1 cellular context compared by ENCODE assay signal in the genomic region with DNA sequence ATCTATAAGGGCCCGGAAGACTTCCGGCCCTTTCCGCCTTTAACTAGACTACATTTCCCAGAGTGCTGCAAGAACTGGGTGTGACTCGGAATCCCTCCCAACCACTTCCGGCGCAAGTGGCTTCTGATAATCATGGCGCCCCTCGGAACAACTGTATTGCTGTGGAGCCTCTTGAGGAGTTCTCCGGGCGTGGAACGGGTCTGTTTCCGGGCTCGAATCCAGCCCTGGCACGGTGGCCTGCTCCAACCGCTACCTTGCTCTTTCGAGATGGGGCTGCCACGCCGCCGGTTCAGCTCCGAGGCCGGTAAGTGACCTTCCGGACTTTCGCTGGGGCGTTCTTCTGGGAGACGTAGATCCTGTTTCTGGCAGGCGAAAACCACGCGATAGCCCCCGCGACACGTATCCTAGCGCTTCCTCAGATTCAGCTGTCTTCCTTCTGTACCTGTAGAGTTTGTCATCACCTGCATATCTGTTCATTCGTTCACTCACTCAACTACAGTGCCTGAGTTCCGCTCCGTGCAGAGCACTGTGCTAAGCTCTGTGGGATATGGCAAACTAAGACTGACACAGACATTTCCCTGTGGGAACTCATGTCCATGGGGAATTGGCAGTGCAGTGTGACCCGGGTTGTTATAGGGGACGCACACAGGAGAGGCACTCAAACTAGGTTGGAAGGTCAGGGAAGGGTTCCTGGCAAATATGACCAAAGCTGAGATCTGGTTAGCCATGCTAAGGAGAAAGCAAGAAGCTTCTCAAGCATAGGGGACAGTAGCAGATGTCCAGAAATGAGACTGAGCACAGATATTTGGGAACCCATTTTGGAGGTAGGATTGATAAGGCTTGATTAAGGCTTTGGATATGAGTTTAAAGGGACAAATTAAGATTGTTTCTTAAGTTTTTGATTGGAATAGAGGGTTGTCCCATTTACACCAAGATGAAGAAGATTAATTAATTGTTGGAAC.
TF ChIP-seq lines count a peak whose summit lies in the region.

MRPS22 (plus strand) TSS at position 126 of the 962 bp plus-strand sequence; CDS start at position 133, 7 bp downstream.

TF ChIP-seq in HepG2, 621 proteins besides CTCF, POLR2A, EP300 and RAD21 (continued from another document and continues in another):
- TF ChIP-seq ARID4A (CRISPR knock-in tag; IDR thresholded peaks at IDR 0.05; ENCODE audit: borderline replicate concordance) (peak; percentile 66; the same call in 1 of the 2 replicates), TOE1 (CRISPR knock-in tag; IDR thresholded peaks at IDR 0.05) (no peak), HMGA1 (CRISPR knock-in tag; conservative IDR thresholded peaks at IDR 0.05) (no peak), CHD4 (IDR thresholded peaks at IDR 0.05; ENCODE audit: borderline replicate concordance, low read length) (no peak), MXI1 (IDR thresholded peaks at IDR 0.05; ENCODE audit: borderline replicate concordance, low read depth, low read length) (no peak), ZBTB21 (CRISPR knock-in tag; IDR thresholded peaks at IDR 0.05) (no peak), GZF1 (CRISPR knock-in tag; IDR thresholded peaks at IDR 0.05) (no peak), MTERF4 (CRISPR knock-in tag; IDR thresholded peaks at IDR 0.05) (no peak), ATF1 (CRISPR knock-in tag; IDR thresholded peaks at IDR 0.05) (peak; percentile 79), ZNF562 (CRISPR knock-in tag; IDR thresholded peaks at IDR 0.05; ENCODE audit: borderline replicate concordance) (no peak), PATZ1 (CRISPR knock-in tag; IDR thresholded peaks at IDR 0.05) (0 out of 2 replicates have a peak, but pooled peaks have one; percentile 8), ZNF263 (CRISPR knock-in tag; IDR thresholded peaks at IDR 0.05) (peak; percentile 59; the same call in 1 of the 2 replicates), KDM6A (CRISPR knock-in tag; IDR thresholded peaks at IDR 0.05; ENCODE audit: low read depth) (peak; percentile 29; the same call in 1 of the 2 replicates), ZNF878 (CRISPR knock-in tag; IDR thresholded peaks at IDR 0.05) (no peak), ISX (CRISPR knock-in tag; conservative IDR thresholded peaks at IDR 0.05) (0 out of 2 replicates have a peak, but pooled peaks have one; percentile 37), RNF2 (conservative IDR thresholded peaks at IDR 0.05; ENCODE audit: low read depth) (no peak), ZNF674 (CRISPR knock-in tag; IDR thresholded peaks at IDR 0.05; ENCODE audit: low read depth) (no peak), MAZ (IDR thresholded peaks at IDR 0.05; ENCODE audit: borderline replicate concordance, low read depth, low read length) (no peak), MAZ (CRISPR knock-in tag; IDR thresholded peaks at IDR 0.05; ENCODE audit: low read depth) (0 out of 2 replicates have a peak, but pooled peaks have one; percentile 35), LCORL (IDR thresholded peaks at IDR 0.05) (no peak; the same call in 1 of the 2 replicates), LCORL (CRISPR knock-in tag; IDR thresholded peaks at IDR 0.05) (no peak), POGZ (CRISPR knock-in tag; IDR thresholded peaks at IDR 0.05) (peak; percentile 85; the same call in 1 of the 2 replicates), ZNF484 (CRISPR knock-in tag; IDR thresholded peaks at IDR 0.05; ENCODE audit: borderline replicate concordance, low read depth) (no peak), ZBTB26 (CRISPR knock-in tag; IDR thresholded peaks at IDR 0.05; ENCODE audit: borderline replicate concordance) (0 out of 2 replicates have a peak, but pooled peaks have one; percentile 28), ZNF317 (CRISPR knock-in tag; IDR thresholded peaks at IDR 0.05) (peak; percentile 80), THAP8 (CRISPR knock-in tag; IDR thresholded peaks at IDR 0.05; ENCODE audit: borderline replicate concordance) (no peak), NFRKB (IDR thresholded peaks at IDR 0.05) (no peak; the same call in 1 of the 2 replicates), REST (IDR thresholded peaks at IDR 0.05; ENCODE audit: borderline replicate concordance in 1 of 2, low read depth in 1 of 2, low read length in 2 of 2) (no peak), ZNF430 (CRISPR knock-in tag; IDR thresholded peaks at IDR 0.05) (no peak), ZBTB42 (CRISPR knock-in tag; IDR thresholded peaks at IDR 0.05) (no peak), MYNN (CRISPR knock-in tag; IDR thresholded peaks at IDR 0.05; ENCODE audit: low read depth) (no peak), NR2F1 (CRISPR knock-in tag; IDR thresholded peaks at IDR 0.05) (peak in 1 of 2 experiments; percentile 59; a peak in 3 of 4 replicates), ELF1 (CRISPR knock-in tag; IDR thresholded peaks at IDR 0.05) (peak; percentile 90), ZNF619 (CRISPR knock-in tag; IDR thresholded peaks at IDR 0.05) (no peak; the same call in 1 of the 2 replicates), ZBTB8A (CRISPR knock-in tag; IDR thresholded peaks at IDR 0.05; ENCODE audit: borderline replicate concordance, low read depth) (no peak), NFKB2 (CRISPR knock-in tag; IDR thresholded peaks at IDR 0.05; ENCODE audit: borderline replicate concordance) (no peak), SMC3 (IDR thresholded peaks at IDR 0.05; ENCODE audit: low read length) (no peak), ZNF292 (CRISPR knock-in tag; IDR thresholded peaks at IDR 0.05; ENCODE audit: borderline replicate concordance, low read depth) (no peak), FOXK2 (IDR thresholded peaks at IDR 0.05) (no peak)
- TF ChIP-seq, protein P1, sequence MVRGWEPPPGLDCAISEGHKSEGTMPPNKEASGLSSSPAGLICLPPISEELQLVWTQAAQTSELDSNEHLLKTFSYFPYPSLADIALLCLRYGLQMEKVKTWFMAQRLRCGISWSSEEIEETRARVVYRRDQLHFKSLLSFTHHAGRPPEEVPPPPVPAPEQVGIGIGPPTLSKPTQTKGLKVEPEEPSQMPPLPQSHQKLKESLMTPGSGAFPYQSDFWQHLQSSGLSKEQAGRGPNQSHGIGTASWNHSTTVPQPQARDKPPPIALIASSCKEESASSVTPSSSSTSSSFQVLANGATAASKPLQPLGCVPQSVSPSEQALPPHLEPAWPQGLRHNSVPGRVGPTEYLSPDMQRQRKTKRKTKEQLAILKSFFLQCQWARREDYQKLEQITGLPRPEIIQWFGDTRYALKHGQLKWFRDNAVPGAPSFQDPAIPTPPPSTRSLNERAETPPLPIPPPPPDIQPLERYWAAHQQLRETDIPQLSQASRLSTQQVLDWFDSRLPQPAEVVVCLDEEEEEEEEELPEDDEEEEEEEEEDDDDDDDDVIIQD (CRISPR knock-in tag; IDR thresholded peaks at IDR 0.05; ENCODE audit: low read depth), result no peak
- TF ChIP-seq, protein P2, sequence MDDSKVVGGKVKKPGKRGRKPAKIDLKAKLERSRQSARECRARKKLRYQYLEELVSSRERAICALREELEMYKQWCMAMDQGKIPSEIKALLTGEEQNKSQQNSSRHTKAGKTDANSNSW (CRISPR knock-in tag; IDR thresholded peaks at IDR 0.05; ENCODE audit: borderline replicate concordance), result no peak
- TF ChIP-seq, protein P3, sequence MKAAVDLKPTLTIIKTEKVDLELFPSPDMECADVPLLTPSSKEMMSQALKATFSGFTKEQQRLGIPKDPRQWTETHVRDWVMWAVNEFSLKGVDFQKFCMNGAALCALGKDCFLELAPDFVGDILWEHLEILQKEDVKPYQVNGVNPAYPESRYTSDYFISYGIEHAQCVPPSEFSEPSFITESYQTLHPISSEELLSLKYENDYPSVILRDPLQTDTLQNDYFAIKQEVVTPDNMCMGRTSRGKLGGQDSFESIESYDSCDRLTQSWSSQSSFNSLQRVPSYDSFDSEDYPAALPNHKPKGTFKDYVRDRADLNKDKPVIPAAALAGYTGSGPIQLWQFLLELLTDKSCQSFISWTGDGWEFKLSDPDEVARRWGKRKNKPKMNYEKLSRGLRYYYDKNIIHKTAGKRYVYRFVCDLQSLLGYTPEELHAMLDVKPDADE (CRISPR knock-in tag; IDR thresholded peaks at IDR 0.05), result no peak
- TF ChIP-seq, protein P4, sequence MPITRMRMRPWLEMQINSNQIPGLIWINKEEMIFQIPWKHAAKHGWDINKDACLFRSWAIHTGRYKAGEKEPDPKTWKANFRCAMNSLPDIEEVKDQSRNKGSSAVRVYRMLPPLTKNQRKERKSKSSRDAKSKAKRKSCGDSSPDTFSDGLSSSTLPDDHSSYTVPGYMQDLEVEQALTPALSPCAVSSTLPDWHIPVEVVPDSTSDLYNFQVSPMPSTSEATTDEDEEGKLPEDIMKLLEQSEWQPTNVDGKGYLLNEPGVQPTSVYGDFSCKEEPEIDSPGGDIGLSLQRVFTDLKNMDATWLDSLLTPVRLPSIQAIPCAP (CRISPR knock-in tag; IDR thresholded peaks at IDR 0.05; ENCODE audit: low read depth), result no peak
